8 cellular contexts compared by ENCODE assay signal in the genomic region with DNA sequence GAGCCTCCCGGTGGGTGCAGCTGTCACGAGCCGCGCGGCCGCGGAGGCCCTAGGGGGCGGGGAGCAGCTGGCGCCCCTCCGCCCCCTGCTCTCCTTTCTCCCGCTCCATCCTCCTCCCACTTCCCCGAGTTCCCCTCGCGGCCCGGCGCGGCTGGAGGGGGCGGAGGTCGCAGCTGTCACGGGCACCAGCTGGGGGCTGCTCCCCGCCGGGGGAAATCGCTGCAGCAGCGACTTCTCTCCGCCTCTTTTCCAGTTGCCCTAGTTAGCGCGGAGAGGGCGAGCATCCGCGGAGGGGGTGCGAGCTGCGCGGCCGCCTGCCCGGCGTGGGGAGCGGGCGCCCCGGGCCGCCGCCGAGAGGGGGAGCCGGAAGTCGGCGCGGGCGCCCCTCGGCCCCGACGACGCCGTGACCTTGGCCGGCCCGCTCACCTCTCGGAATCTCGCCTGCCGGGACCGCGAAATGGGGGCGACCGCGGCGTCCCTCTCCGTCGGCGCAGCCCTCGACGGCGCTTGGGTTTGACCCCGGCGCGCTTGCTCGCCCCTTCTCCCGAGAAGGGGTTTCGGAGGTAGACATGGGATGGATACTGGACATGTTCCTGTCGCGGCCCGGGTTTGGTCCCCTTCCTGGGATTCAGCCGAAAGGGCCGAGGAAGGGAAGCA. TPM values are rescaled to one million over a fixed set of nuclear protein-coding genes. Genes with fewer than 3 reads are reported as not detected.
DNase-seq lines count a peak whose midpoint lies in the region; ATAC-seq and TF ChIP-seq lines count a peak whose summit lies in the region.

No MANE protein-coding gene starts in this region.

- H3K36me3 ChIP-seq in CD4-positive, CD25-positive, alpha-beta regulatory T cell (ENCODE audit: control insufficient read depth, insufficient read depth, low read length) = no peaks in the 10 kb centered on the region
- H3K36me3 ChIP-seq in SU-DHL-6 (ENCODE audit: low read length) (no peaks in the 10 kb centered on the region), hepatocyte (replicated peaks; ENCODE audit: insufficient read depth, low read depth) (no peaks in the 10 kb centered on the region)

- peaks cover 19% of the 10 kb centered on the region for H3F3A ChIP-seq in SU-DHL-6 (ENCODE audit: insufficient read depth)

- H3K4me2 ChIP-seq in SU-DHL-6 (ENCODE audit: low read depth, low read length, poor library complexity, severe bottlenecking) (peak overlapping the region; percentile 65), hepatocyte (peak overlapping the region; percentile 95)

- DNase-seq in CD4-positive, CD25-positive, alpha-beta regulatory T cell = peak; percentile 66 to 71 (median 68)
- DNase-seq in HT1080 (ENCODE audit: low read depth) = peak; percentile 32
- DNase-seq in hepatocyte (ENCODE audit: low spot score) = peak; percentile 77
- no peak for DNase-seq in retinal pigment epithelial cell (ENCODE audit: low read depth)
- no peak for DNase-seq in amniotic stem cell (lab: John Stamatoyannopoulos, UW)

- no peaks in the 10 kb centered on the region for H3K27me3 Mint-ChIP-seq in CD4-positive, CD25-positive, alpha-beta regulatory T cell

- H3K4me1 Mint-ChIP-seq in CD4-positive, CD25-positive, alpha-beta regulatory T cell = peaks cover 34 to 62% (median 53%) of the 10 kb centered on the region in 4 donors

- H2AFZ ChIP-seq in SU-DHL-6 (ENCODE audit: low read depth, low read length, severe bottlenecking) (peak overlapping the region; percentile 85), hepatocyte (peak overlapping the region; percentile 58)

- no peaks in the 10 kb centered on the region for H3K27me3 ChIP-seq in CD4-positive, CD25-positive, alpha-beta regulatory T cell (ENCODE audit: control insufficient read depth, insufficient read depth, low read length)
- H3K27me3 ChIP-seq in SU-DHL-6 (ENCODE audit: low read length) (no peaks in the 10 kb centered on the region), hepatocyte (no peaks in the 10 kb centered on the region)

- ATAC-seq in CD4-positive, CD25-positive, alpha-beta regulatory T cell (ENCODE audit: low read depth in 2 of 2) = peak; percentile 28 to 38
- peak; percentile 6 for ATAC-seq in GM19468 (IDR thresholded peaks at IDR 0.05; ENCODE audit: extremely low read depth, unreplicated experiment)

- under 1% methylated on average over 54 of the region's 80 CpGs for WGBS in hepatocyte (ENCODE audit: low lambda C conversion rate, missing lambda C conversion rate)

- no peaks in the 10 kb centered on the region for H3K9me3 ChIP-seq in CD4-positive, CD25-positive, alpha-beta regulatory T cell (ENCODE audit: control insufficient read depth in 2 of 2, low read length in 2 of 2)
- no peaks in the 10 kb centered on the region for H3K9me3 ChIP-seq in SU-DHL-6 (ENCODE audit: insufficient read depth, low read length)
- no peaks in the 10 kb centered on the region for H3K9me3 ChIP-seq in hepatocyte (ENCODE audit: low read depth)

- H3K36me3 Mint-ChIP-seq in CD4-positive, CD25-positive, alpha-beta regulatory T cell = no peaks in the 10 kb centered on the region

- peak overlapping the region; percentile 83 to 96 (median 92) for H3K4me3 Mint-ChIP-seq in CD4-positive, CD25-positive, alpha-beta regulatory T cell

- H3K79me2 ChIP-seq in SU-DHL-6 (ENCODE audit: insufficient read depth, low read length) = 0 out of 2 replicates have a peak, but pooled peaks cover 6% of the 10 kb centered on the region
- peaks cover 52% of the 10 kb centered on the region for H3K79me2 ChIP-seq in hepatocyte

- H3K4me3 ChIP-seq in CD4-positive, CD25-positive, alpha-beta regulatory T cell (ENCODE audit: low read depth, low read length) = peak overlapping the region; percentile 79
- H3K4me3 ChIP-seq in SU-DHL-6 (ENCODE audit: insufficient read depth, low read length, poor library complexity, severe bottlenecking) = peak overlapping the region; percentile 79
- H3K4me3 ChIP-seq in hepatocyte = peak overlapping the region; percentile 86
- peak overlapping the region; percentile 84 for H3K4me3 ChIP-seq in retinal pigment epithelial cell (ENCODE audit: low read length)

- H3K9me2 ChIP-seq in SU-DHL-6 (replicated peaks; ENCODE audit: insufficient read depth, low read length) (no peaks in the 10 kb centered on the region), hepatocyte (replicated peaks; ENCODE audit: insufficient read depth) (no peaks in the 10 kb centered on the region)

- H4K20me1 ChIP-seq in SU-DHL-6 (ENCODE audit: low read depth, low read length) (no peaks in the 10 kb centered on the region), hepatocyte (ENCODE audit: insufficient read depth, poor library complexity, severe bottlenecking) (peaks cover 44% of the 10 kb centered on the region)

- peak overlapping the region; percentile 57 for H3K9ac ChIP-seq in SU-DHL-6 (ENCODE audit: low read length)

- peaks cover 39% of the 10 kb centered on the region for H3K4me1 ChIP-seq in CD4-positive, CD25-positive, alpha-beta regulatory T cell (ENCODE audit: control insufficient read depth, insufficient read depth, low read length, poor library complexity, severe bottlenecking)
- peaks cover 22% of the 10 kb centered on the region for H3K4me1 ChIP-seq in hepatocyte (ENCODE audit: insufficient read depth)

- H3K9me3 Mint-ChIP-seq in CD4-positive, CD25-positive, alpha-beta regulatory T cell = no peaks in the 10 kb centered on the region

- H3K27ac ChIP-seq in CD4-positive, CD25-positive, alpha-beta regulatory T cell (ENCODE audit: insufficient read depth, low read length, poor library complexity, severe bottlenecking) = peak overlapping the region; percentile 90
- no peak overlapping the region for H3K27ac ChIP-seq in SU-DHL-6 (ENCODE audit: low read depth, low read length)
- H3K27ac ChIP-seq in angular gyrus (ENCODE audit: low read depth, low read length) = peak overlapping the region; percentile 69
- H3K27ac ChIP-seq in hepatocyte = peak overlapping the region; percentile 97

- no peak for TF ChIP-seq CTCF in SU-DHL-6 (IDR thresholded peaks at IDR 0.05; ENCODE audit: insufficient read depth, low read length, poor library complexity, severe bottlenecking)
- TF ChIP-seq CTCF in hepatocyte (IDR thresholded peaks at IDR 0.05; ENCODE audit: poor library complexity) = no peak
- no peak for TF ChIP-seq CTCF in retinal pigment epithelial cell (conservative IDR thresholded peaks at IDR 0.05; ENCODE audit: low read depth, low read length)

- peak overlapping the region in 2 of 3 donors; percentile 66 to 85 for H3K27ac Mint-ChIP-seq in CD4-positive, CD25-positive, alpha-beta regulatory T cell

RNA-seq across cellular contexts. Expression of a gene that starts 0.7 kb away (rescaled TPM):
- 53.6 TPM for total RNA-seq in CD4-positive, CD25-positive, alpha-beta regulatory T cell
- polyA plus RNA-seq in CD4-positive, CD25-positive, alpha-beta regulatory T cell = 10 to 100 TPM in 3 of 4 donors, 1 to 10 TPM in 1; 9.0 to 20.9 (median 12.7) TPM
- 7.5 and 10.4 TPM in 2 replicates for total RNA-seq in HT1080 (2014; rRNA removed; shearing (Covaris generic))
- polyA plus RNA-seq in HT1080 (2015; cell fraction: cytosol; rRNA removed) = 6.3 and 7.8 TPM in 2 replicates
- 6.7 and 8.1 TPM in 2 replicates for polyA plus RNA-seq in HT1080 (2015; cell fraction: nucleus; rRNA removed)
- 51.7 and 53.9 TPM in 2 replicates for total RNA-seq in hepatocyte
- 32.5 and 39.0 TPM in 2 replicates for polyA plus RNA-seq in hepatocyte

Comparison
In these comparisons a context has a peak if more than half of its experiments do, and no peak if none do; other contexts are left out.
1. DNase-seq: peak in CD4-positive, CD25-positive, alpha-beta regulatory T cell (3 of 3), HT1080 (single experiment) and hepatocyte (single experiment); none in retinal pigment epithelial cell (single experiment) and amniotic stem cell (single experiment).
2. Peak in every context shown above with its lines, with median percentiles within 50 percentile points of each other: H3K4me3 ChIP-seq.